ENCODE assay signal across 8 cellular contexts in genomic region chr3:128879125-128879969, GRCh38. TPM values are rescaled to one million over a fixed set of nuclear protein-coding genes. Genes with fewer than 3 reads are reported as not detected.
A peak's percentile ranks its signal among the peaks of the same experiment; 100 is the strongest.
DNase-seq lines count a peak whose midpoint lies in the region; ATAC-seq and TF ChIP-seq lines count a peak whose summit lies in the region.

Gene ACAD9, plus strand, starts transcription at chr3:128879620. Its CDS starts 72 bp downstream, at chr3:128879692.

- H3K36me3 ChIP-seq in ovary (no peaks in the 10 kb centered on the region), thyroid gland (no peaks in the 10 kb centered on the region)

- intact Hi-C loops in Right ventricle myocardium inferior (cut with DNase I) (loop anchor here (5.0 kb wide), 1 partner anchor 38 kb away; no protein-coding TSS in a partner anchor), ovary (cut with DNase I) (loop anchor here in 1 of 4 donors (1.0 to 10.0 kb wide), 2 partner anchors 195 to 229 kb away; partner anchors contain the start of gene RPN1), thyroid gland (cut with DNase I) (no loop called here)

- no peaks in the 10 kb centered on the region for H3K9me3 ChIP-seq in ovary
- no peaks in the 10 kb centered on the region for H3K9me3 ChIP-seq in thyroid gland

- H3K4me1 ChIP-seq in ovary (ENCODE audit: insufficient read depth) (peaks cover 15% of the 10 kb centered on the region), thyroid gland (peaks cover 20 to 22% of the 10 kb centered on the region in 2 donors)

- TF ChIP-seq POLR2A in ovary (IDR thresholded peaks at IDR 0.05) = peak; percentile 97
- TF ChIP-seq POLR2A in thyroid gland (IDR thresholded peaks at IDR 0.05) = peak in 1 of 2 donors; percentile 90

- peak within 1 kb of the TSS; percentile 89 to 93 for H3K27ac ChIP-seq in ovary
- H3K27ac ChIP-seq in thyroid gland = peak within 1 kb of the TSS; percentile 85 to 89 (median 86)

- peak; percentile 95 for DNase-seq in GM12864 (ENCODE audit: low read depth)
- DNase-seq in NCI-H1417 (lab: John Stamatoyannopoulos, UW) = peak; percentile 97 to 100 (median 100)
- DNase-seq in SW 1271 (lab: John Stamatoyannopoulos, UW) = peak; percentile 87 to 95
- DNase-seq in activated naive CD8-positive, alpha-beta T cell treated with anti-CD3 and anti-CD28 coated beads, Interleukin-2, amount 50 U/mL, for 16 hours (ENCODE audit: low read depth, low spot score) = peak; percentile 90
- DNase-seq in Right ventricle myocardium inferior (ENCODE audit: missing footprints) = peak; percentile 98
- peak; percentile 97 to 99 (median 98) for DNase-seq in ovary
- DNase-seq in thyroid gland = peak; percentile 96 to 97

- TF ChIP-seq CTCF in GM12864 (IDR thresholded peaks at IDR 0.05; ENCODE audit: low read depth, low read length, missing control alignments) = no peak
- peak in 1 of 3 donors; percentile 40 for TF ChIP-seq CTCF in ovary (IDR thresholded peaks at IDR 0.05)
- peak in 2 of 6 experiments; percentile 1 to 45 for TF ChIP-seq CTCF in thyroid gland (IDR thresholded peaks at IDR 0.05)

- no peak for TF ChIP-seq EP300 in ovary (IDR thresholded peaks at IDR 0.05)

- 0 to 1% (median 0%) methylated on average over 65 of the region's 65 CpGs for WGBS in ovary, 3 donors
- WGBS in thyroid gland, 2 donors = 0 to 1% methylated on average over 23 to 34 of the region's 65 CpGs

- ATAC-seq in HG02759 (IDR thresholded peaks at IDR 0.05; ENCODE audit: unreplicated experiment) (peak; percentile 92), Right ventricle myocardium inferior (peak; percentile 98)

- H3K27me3 ChIP-seq in ovary (no peaks in the 10 kb centered on the region), thyroid gland (no peaks in the 10 kb centered on the region)

- H3K4me3 ChIP-seq in GM12864 (ENCODE audit: low read depth, low read length) = peak within 1 kb of the TSS; percentile 84
- H3K4me3 ChIP-seq in ovary = peak within 1 kb of the TSS; percentile 85
- peak within 1 kb of the TSS; percentile 54 to 96 (median 72) for H3K4me3 ChIP-seq in thyroid gland (replicated peaks in 1 of 3)

RNA-seq across cellular contexts. Expression of gene ACAD9, which starts in this region (rescaled TPM):
- total RNA-seq in Right ventricle myocardium inferior = 42.0 TPM
- 10 to 100 TPM; 32.7 to 51.7 (median 39.0) TPM for total RNA-seq in ovary
- polyA plus RNA-seq in ovary = 10 to 100 TPM; 21.8 to 23.0 TPM
- 10 to 100 TPM; 38.4 to 78.8 (median 61.0) TPM for total RNA-seq in thyroid gland

Comparison
In these comparisons a context has a peak if more than half of its experiments do, and no peak if none do; other contexts are left out.
1. Peak in every context shown above with its lines: DNase-seq, ATAC-seq, H3K4me3 ChIP-seq and H3K27ac ChIP-seq.